ENCODE assay signal across 8 cellular contexts in the genomic region with DNA sequence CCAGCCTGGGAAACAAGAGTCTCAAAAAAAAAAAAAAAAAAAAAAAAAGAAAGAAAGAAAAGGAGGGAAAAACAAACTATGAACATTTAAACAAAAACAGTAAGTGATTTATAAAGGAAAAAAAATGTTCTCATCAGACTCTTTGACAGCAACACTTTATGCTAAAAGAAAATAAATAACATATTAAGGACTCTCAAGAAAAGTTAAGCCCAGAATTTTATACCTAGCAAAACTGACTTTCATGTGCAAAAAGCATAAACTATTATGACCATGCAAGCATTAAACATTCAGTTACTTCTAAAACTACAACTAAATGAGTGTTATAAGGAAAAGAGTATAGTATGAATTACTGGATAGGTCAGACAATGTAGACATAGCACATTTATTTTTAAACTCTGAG.
"Had no signal": no experiment of that assay in that cellular context is flagged by ENCODE, and none has a peak within 500 bp of the region (broad histone marks: within the 10 kb centered on the region; RNA-seq: fewer than 3 reads in every experiment).

No MANE protein-coding gene starts in this region.

- ATAC-seq: HCT116 had no signal

- H3K4me3 ChIP-seq: GM23248, HAP-1 had no signal

- H3K4me1 ChIP-seq: HAP-1 had no signal

- FAIRE-seq: HTR-8/SVneo had no signal

- H3K9ac ChIP-seq: GM23248 had no signal

- H3K36me3 ChIP-seq: HAP-1 had no signal

- H2AFZ ChIP-seq: GM23248 had no signal

- H3K27ac ChIP-seq: GM23248 had no signal

- DNase-seq: GM23248, GOT3, H7, HFFc6, KG1 had no signal
